Comparison of ENCODE assay signal across 1 cellular context in genomic region chr3:156983559-156983958, GRCh38.
TF ChIP-seq lines count a peak whose summit lies in the region.

No MANE protein-coding gene starts in this region.

TF ChIP-seq in GM23338, 12 proteins besides CTCF, POLR2A, EP300 and RAD21 (continued from another document):
- no peak for TF ChIP-seq REST (IDR thresholded peaks at IDR 0.05; ENCODE audit: unreplicated experiment)
- TF ChIP-seq POLR2AphosphoS5 (IDR thresholded peaks at IDR 0.05; ENCODE audit: low read depth) = no peak
- no peak for TF ChIP-seq EZH2phosphoT487 (IDR thresholded peaks at IDR 0.05; ENCODE audit: unreplicated experiment)
